Comparison of ENCODE assay signal across 20 cellular contexts in the genomic region with DNA sequence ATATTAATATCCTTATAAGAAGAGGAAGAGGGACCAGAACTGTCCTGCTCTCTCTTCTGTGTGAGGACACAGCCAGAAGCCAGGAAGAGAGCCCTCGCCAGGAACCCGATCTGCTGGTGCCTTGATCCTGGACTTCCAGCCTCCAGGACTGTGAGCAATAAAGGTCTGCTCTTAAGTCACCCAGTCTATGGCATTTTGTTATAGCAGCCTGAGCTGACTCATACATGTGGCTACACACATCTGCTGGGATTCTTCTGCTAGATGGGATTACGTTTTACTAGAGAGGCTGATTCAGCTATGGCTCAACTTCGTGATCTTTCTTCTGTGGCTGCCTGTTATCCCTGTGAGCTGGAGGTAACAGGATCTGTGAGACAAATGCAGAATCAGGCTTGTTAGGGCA. TPM values are rescaled to one million over a fixed set of nuclear protein-coding genes. Genes with fewer than 3 reads are reported as not detected.
DNase-seq lines count a peak whose midpoint lies in the region; ATAC-seq, FAIRE-seq and TF ChIP-seq lines count a peak whose summit lies in the region.
"Had no signal": no experiment of that assay in that cellular context is flagged by ENCODE, and none has a peak within 500 bp of the region (broad histone marks: within the 10 kb centered on the region; RNA-seq: fewer than 3 reads in every experiment).

No MANE protein-coding gene starts in this region.

- no peak for ATAC-seq in GM19324 (IDR thresholded peaks at IDR 0.05; ENCODE audit: low FRiP score, unreplicated experiment)
- ATAC-seq: CD8-positive, alpha-beta T cell; upper lobe of right lung had no signal

- peak overlapping the region; percentile 83 for H3K27ac ChIP-seq in keratinocyte (ENCODE audit: control insufficient read depth, insufficient read depth, low read length)
- H3K27ac ChIP-seq: KMS-11, upper lobe of right lung had no signal

- peak; percentile 99 for FAIRE-seq in keratinocyte (lab: Jason Lieb, UNC)

- TF ChIP-seq CTCF in astrocyte of the spinal cord (IDR thresholded peaks at IDR 0.05; ENCODE audit: low read depth, low read length) = no peak
- no peak for TF ChIP-seq CTCF in keratinocyte (optimal IDR thresholded peaks at IDR 0.05 in 1 of 3, IDR thresholded peaks at IDR 0.05 in 1 of 3, conservative IDR thresholded peaks at IDR 0.05 in 1 of 3; ENCODE audit: extremely low read depth in 1 of 3, insufficient read depth in 2 of 3, low read length in 3 of 3)

- H3K9me3 ChIP-seq in keratinocyte (ENCODE audit: control insufficient read depth, low read depth, low read length) = peaks cover 10% of the 10 kb centered on the region
- H3K9me3 ChIP-seq: upper lobe of right lung had no signal

- DNase-seq in AG20443 (ENCODE audit: low spot score) (peak; percentile 36), HCEC 1CT (peak; percentile 87), astrocyte of the spinal cord (ENCODE audit: low read depth, low spot score) (peak; percentile 65), keratinocyte (ENCODE audit: low read depth, low spot score) (peak; percentile 88), T-helper 2 cell (no peak), iPS-NIHi11 (ENCODE audit: low spot score) (no peak)
- DNase-seq in stimulated activated naive CD4-positive, alpha-beta T cell treated with Interleukin-2 at 50 U/mL for 16 hours (lab: John Stamatoyannopoulos, UW) = no peak
- DNase-seq: activated CD8-positive, alpha-beta memory T cell treated with anti-CD3 and anti-CD28 coated beads for 24 hours; activated effector memory CD4-positive, alpha-beta T cell treated with anti-CD3 and anti-CD28 coated beads, Interleukin-2, amount 50 U/mL, for 16 hours; CD8-positive, alpha-beta T cell; effector CD4-positive, alpha-beta T cell; immature natural killer cell; mesendoderm; NCI-H1436 treated with DMSO at 0.1 percent for 48 hours; NCI-H345; OCI-M1; stimulated activated CD4-positive, alpha-beta T cell treated with anti-CD3 and anti-CD28 coated beads, Interleukin-4, amount 100 ng/mL, for 4 hours; upper lobe of right lung had no signal

- dilution Hi-C loops in keratinocyte (cut with MboI; ENCODE audit: extremely low pct_ligation_motif_present, low sequenced_read_pairs) = no loop called here

- peaks cover 46% of the 10 kb centered on the region for H3K4me1 ChIP-seq in keratinocyte (ENCODE audit: control insufficient read depth, extremely low read depth, insufficient read depth, low read length)
- H3K4me1 ChIP-seq: upper lobe of right lung had no signal

- H3K36me3 ChIP-seq in keratinocyte (ENCODE audit: control insufficient read depth in 2 of 2, extremely low read depth in 1 of 2, insufficient read depth in 2 of 2, low read length in 2 of 2) = no peaks in the 10 kb centered on the region
- H3K36me3 ChIP-seq: upper lobe of right lung had no signal

- H3K4me3 ChIP-seq in astrocyte of the spinal cord (ENCODE audit: low read depth, low read length) (no peak overlapping the region), keratinocyte (ENCODE audit: control insufficient read depth in 2 of 3, extremely low read depth in 1 of 3, insufficient read depth in 2 of 3, low read depth in 1 of 3, low read length in 3 of 3) (no peak overlapping the region)
- H3K4me3 ChIP-seq: upper lobe of right lung had no signal

- in situ Hi-C loops in astrocyte of the spinal cord (cut with HindIII; ENCODE audit: low sequenced_read_pairs) = no loop called here

- H3K9ac ChIP-seq in keratinocyte (ENCODE audit: control insufficient read depth, extremely low read depth, insufficient read depth, low read length) = peak overlapping the region; percentile 67
- H3K9ac ChIP-seq: KMS-11 had no signal

- H3K9me1 ChIP-seq in keratinocyte (ENCODE audit: control insufficient read depth, extremely low read depth, insufficient read depth, low read length) = no peaks in the 10 kb centered on the region

- no peaks in the 10 kb centered on the region for H4K20me1 ChIP-seq in keratinocyte (ENCODE audit: control insufficient read depth, extremely low read depth, insufficient read depth, low read length)

- no peaks in the 10 kb centered on the region for H3K27me3 ChIP-seq in keratinocyte (ENCODE audit: control insufficient read depth, extremely low read depth, insufficient read depth, low read length)
- H3K27me3 ChIP-seq: upper lobe of right lung had no signal

- H2AFZ ChIP-seq in keratinocyte (ENCODE audit: control insufficient read depth, low read length) = no peak overlapping the region

- no peak overlapping the region for H3K4me2 ChIP-seq in keratinocyte (ENCODE audit: control insufficient read depth, extremely low read depth, insufficient read depth, low read depth, low read length)
- H3K4me2 ChIP-seq: KMS-11 had no signal

- no peaks in the 10 kb centered on the region for H3K79me2 ChIP-seq in keratinocyte (ENCODE audit: control insufficient read depth, insufficient read depth, low read length)

RNA-seq across cellular contexts. Expression of gene ARL4C, which starts 29.6 kb away (rescaled TPM):
- polyA plus RNA-seq in keratinocyte = 55.0 to 108 TPM (median 79.5 TPM) in 3 replicates
- 15.7 TPM for polyA plus RNA-seq in keratinocyte (2011; ENCODE audit: low read depth)
- 88.4 and 91.7 TPM in 2 replicates for polyA plus RNA-seq in keratinocyte (2011; cell fraction: cytosol; rRNA removed)
- 80.7 and 82.4 TPM in 2 replicates for polyA plus RNA-seq in keratinocyte (2011; cell fraction: nucleus; rRNA removed)
- polyA plus RNA-seq in keratinocyte (2012; ENCODE audit: low replicate concordance) = 33.5 and 151 TPM in 2 replicates
- 54.9 to 71.5 TPM (median 67.6 TPM) in 3 replicates for polyA minus RNA-seq in keratinocyte
- 123 TPM for polyA minus RNA-seq in keratinocyte (2011; cell fraction: cytosol; rRNA and poly(A)+ RNA removed)
- 45.6 and 62.1 TPM in 2 replicates for polyA minus RNA-seq in keratinocyte (2011; cell fraction: nucleus; rRNA and poly(A)+ RNA removed)

Comparison
In these comparisons a context has a peak if more than half of its experiments do, and no peak if none do; other contexts are left out.
1. DNase-seq: peak in AG20443 (single experiment), HCEC 1CT (single experiment), astrocyte of the spinal cord (single experiment) and keratinocyte (single experiment); none in T-helper 2 cell (0 of 5), stimulated activated naive CD4-positive, alpha-beta T cell treated with Interleukin-2 at 50 U/mL for 16 hours (single experiment) and iPS-NIHi11 (single experiment).